25 cellular contexts compared by ENCODE assay signal in genomic region chr20:56676001-56676400, GRCh38. TPM values are rescaled to one million over a fixed set of nuclear protein-coding genes. Genes with fewer than 3 reads are reported as not detected.
"Had no signal": no experiment of that assay in that cellular context is flagged by ENCODE, and none has a peak within 500 bp of the region (broad histone marks: within the 10 kb centered on the region; RNA-seq: fewer than 3 reads in every experiment).

No MANE protein-coding gene starts in this region.

- H3K4me3 ChIP-seq: esophagus muscularis mucosa, gastrocnemius medialis, heart right ventricle, right atrium auricular region, sigmoid colon, skin epidermis, testis, tibial nerve, upper lobe of right lung, vagina had no signal

- H3K27ac Mint-ChIP-seq: effector memory CD8-positive, alpha-beta T cell; naive thymus-derived CD4-positive, alpha-beta T cell; stimulated activated naive B cell treated with anti-CD40 and anti-IgM and Interleukin-4, amounts not matched to agents 10 μg/mL and 1 μg/mL and 100 μg/mL, for 72 hours; stimulated activated naive CD8-positive, alpha-beta T cell treated with anti-CD3 and anti-CD28 coated beads, Interleukin-15, amount 100 ng/mL, for 72 hours had no signal

- H3K4me1 Mint-ChIP-seq: naive thymus-derived CD4-positive, alpha-beta T cell; stimulated activated naive B cell treated with anti-CD40 and anti-IgM and Interleukin-4, amounts not matched to agents 10 μg/mL and 1 μg/mL and 100 μg/mL, for 72 hours; stimulated activated naive CD8-positive, alpha-beta T cell treated with anti-CD3 and anti-CD28 coated beads, Interleukin-15, amount 100 ng/mL, for 72 hours had no signal

- H3K27ac ChIP-seq: epithelial cell of prostate, esophagus muscularis mucosa, gastrocnemius medialis, heart right ventricle, neutrophil, right atrium auricular region, sigmoid colon, skin epidermis, testis, tibial nerve, upper lobe of right lung, vagina had no signal

- H3K4me1 ChIP-seq: esophagus muscularis mucosa, gastrocnemius medialis, heart right ventricle, right atrium auricular region, sigmoid colon, testis, tibial nerve, upper lobe of right lung, vagina had no signal

- H3K27me3 ChIP-seq: gastrocnemius medialis, neutrophil, right atrium auricular region, sigmoid colon, testis, tibial nerve, upper lobe of right lung, vagina had no signal

- H3K9me3 Mint-ChIP-seq: effector memory CD8-positive, alpha-beta T cell; stimulated activated naive B cell treated with anti-CD40 and anti-IgM and Interleukin-4, amounts not matched to agents 10 μg/mL and 1 μg/mL and 100 μg/mL, for 72 hours; stimulated activated naive CD8-positive, alpha-beta T cell treated with anti-CD3 and anti-CD28 coated beads, Interleukin-15, amount 100 ng/mL, for 72 hours had no signal

- H3K36me3 Mint-ChIP-seq: naive thymus-derived CD4-positive, alpha-beta T cell; stimulated activated naive B cell treated with anti-CD40 and anti-IgM and Interleukin-4, amounts not matched to agents 10 μg/mL and 1 μg/mL and 100 μg/mL, for 72 hours had no signal

- H3K4me3 Mint-ChIP-seq: effector memory CD8-positive, alpha-beta T cell; naive thymus-derived CD4-positive, alpha-beta T cell; stimulated activated naive B cell treated with anti-CD40 and anti-IgM and Interleukin-4, amounts not matched to agents 10 μg/mL and 1 μg/mL and 100 μg/mL, for 72 hours; stimulated activated naive CD8-positive, alpha-beta T cell treated with anti-CD3 and anti-CD28 coated beads, Interleukin-15, amount 100 ng/mL, for 72 hours had no signal

- H3K9me3 ChIP-seq: esophagus muscularis mucosa, gastrocnemius medialis, heart right ventricle, neutrophil, right atrium auricular region, sigmoid colon, testis, tibial nerve, upper lobe of right lung, vagina had no signal

- DNase-seq: effector memory CD8-positive, alpha-beta T cell; gastrocnemius medialis; heart right ventricle; hypothalamus; kidney glomerular epithelial cell; naive thymus-derived CD4-positive, alpha-beta T cell; posterior cingulate gyrus; sigmoid colon; stimulated activated CD4-positive, alpha-beta T cell treated with anti-CD3 and anti-CD28 coated beads, Interleukin-2, amount 100 ng/mL, for 24 hours; stimulated activated CD4-positive, alpha-beta T cell treated with anti-CD3 and anti-CD28 coated beads, Interleukin-4, amount 100 ng/mL, for 4 hours; stimulated activated naive B cell treated with anti-CD40 and anti-IgM and Interleukin-4, amounts not matched to agents 10 μg/mL and 1 μg/mL and 100 μg/mL, for 72 hours; stimulated activated naive CD8-positive, alpha-beta T cell treated with anti-CD3 and anti-CD28 coated beads, Interleukin-15, amount 100 ng/mL, for 72 hours; testis; upper lobe of right lung had no signal

- H3K36me3 ChIP-seq: esophagus muscularis mucosa, gastrocnemius medialis, heart right ventricle, neutrophil, right atrium auricular region, sigmoid colon, tibial nerve, upper lobe of right lung, vagina had no signal

- H3K27me3 Mint-ChIP-seq: stimulated activated naive CD8-positive, alpha-beta T cell treated with anti-CD3 and anti-CD28 coated beads, Interleukin-15, amount 100 ng/mL, for 72 hours had no signal

RNA-seq across cellular contexts. Expression of gene TFAP2C, which starts 46.9 kb away (rescaled TPM):
- total RNA-seq: lung microvascular endothelial cell; mononuclear cell; naive thymus-derived CD4-positive, alpha-beta T cell had no signal
- polyA plus RNA-seq: liver; naive thymus-derived CD4-positive, alpha-beta T cell; neural cell had no signal
